12 cellular contexts compared by ENCODE assay signal in the genomic region with DNA sequence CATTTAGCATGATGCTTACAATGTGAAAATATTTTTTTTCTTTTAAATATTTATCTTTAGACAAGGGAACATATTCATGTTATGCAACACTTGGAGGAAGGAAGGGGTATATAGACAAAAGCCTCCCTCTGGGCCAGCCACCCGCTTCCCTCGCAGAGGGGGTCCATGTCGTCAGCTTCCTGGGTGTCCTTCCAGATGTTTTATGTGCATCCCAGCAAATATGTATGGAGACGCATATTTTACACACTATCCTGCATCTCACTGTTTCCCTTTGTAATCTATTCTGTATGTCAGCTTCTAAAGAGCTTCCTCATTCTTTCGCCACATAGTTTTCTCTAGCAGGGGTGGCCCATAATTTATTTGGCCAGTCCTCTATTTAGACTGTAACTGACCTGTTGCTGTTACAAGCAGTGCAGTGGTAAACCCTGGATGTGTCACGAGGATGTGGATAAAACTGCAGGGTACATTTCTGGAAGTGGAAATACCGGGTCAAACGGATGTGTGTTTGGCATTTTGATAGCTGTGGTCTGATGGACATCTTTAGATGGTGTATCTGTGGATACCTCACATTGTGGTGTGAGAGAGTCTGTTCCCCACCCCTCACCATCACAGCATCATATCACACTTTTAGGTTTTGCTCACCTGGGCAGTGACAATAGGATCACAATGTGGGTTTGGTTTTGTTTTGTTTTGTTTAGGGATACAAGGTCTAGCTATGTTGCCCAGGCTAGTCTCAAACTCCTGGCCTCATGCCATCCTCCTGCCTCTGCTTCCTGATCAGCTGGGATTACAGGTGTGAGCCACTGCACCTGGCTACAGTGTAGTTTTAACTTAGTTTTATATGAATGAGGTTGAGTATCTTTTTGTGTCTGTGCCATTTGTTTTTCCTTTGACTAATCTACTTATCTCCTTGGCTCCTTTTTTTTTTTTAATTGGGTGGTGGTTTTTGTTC. TPM values are rescaled to one million over a fixed set of nuclear protein-coding genes. Genes with fewer than 3 reads are reported as not detected.
A peak's percentile ranks its signal among the peaks of the same experiment; 100 is the strongest.
DNase-seq lines count a peak whose midpoint lies in the region; ATAC-seq and TF ChIP-seq lines count a peak whose summit lies in the region.
"Had no signal": no experiment of that assay in that cellular context is flagged by ENCODE, and none has a peak within 500 bp of the region (broad histone marks: within the 10 kb centered on the region; RNA-seq: fewer than 3 reads in every experiment).

No MANE protein-coding gene starts in this region.

- no peak for TF ChIP-seq POLR2A in stomach (IDR thresholded peaks at IDR 0.05)

- 86 to 90% methylated on average over 6 to 8 of the region's 8 CpGs for WGBS in endodermal cell (ENCODE audit: insufficient coverage in 1 of 2, insufficient read length in 1 of 2), 2 experiments
- WGBS in stomach, 5 donors = 43 to 73% (median 59%) methylated on average over 8 of the region's 8 CpGs

- intact Hi-C loops in stomach (cut with DNase I; ENCODE audit: low total_unique reads) = no loop called here

- H3K36me3 ChIP-seq in endodermal cell (ENCODE audit: control insufficient read depth, insufficient read depth, low read length) (peaks cover 23% of the 10 kb centered on the region), stomach (no peaks in the 10 kb centered on the region)

- no peaks in the 10 kb centered on the region for H3K36me3 Mint-ChIP-seq in activated naive CD4-positive, alpha-beta T cell treated with anti-CD3 and anti-CD28 coated beads, Interleukin-2, amount 50 U/mL, for 72 hours
- peaks cover 29% of the 10 kb centered on the region for H3K36me3 Mint-ChIP-seq in endodermal cell (ENCODE audit: low read depth)

- TF ChIP-seq CTCF in endodermal cell (conservative IDR thresholded peaks at IDR 0.05) = no peak
- TF ChIP-seq CTCF in stomach (IDR thresholded peaks at IDR 0.05) = no peak

- peaks cover 20% of the 10 kb centered on the region for H3K4me1 ChIP-seq in endodermal cell (ENCODE audit: control insufficient read depth, insufficient read depth, low read length)
- H3K4me1 ChIP-seq in stomach = peaks cover 0 to 6% (median 0%) of the 10 kb centered on the region in 4 donors

- H3K9ac ChIP-seq in endodermal cell (ENCODE audit: extremely low read depth, low read length, poor library complexity, severe bottlenecking) = no peak overlapping the region
- H3K9ac ChIP-seq: KMS-11 had no signal

- H3K27ac ChIP-seq in endodermal cell (ENCODE audit: low read depth, low read length) (no peak overlapping the region), stomach (no peak overlapping the region)
- H3K27ac ChIP-seq: KMS-11 had no signal

- no peak for TF ChIP-seq EP300 in stomach (IDR thresholded peaks at IDR 0.05)

- peaks cover 25% of the 10 kb centered on the region for H3K4me1 Mint-ChIP-seq in endodermal cell
- H3K4me1 Mint-ChIP-seq: B cell had no signal

- H3K27ac Mint-ChIP-seq in activated naive CD4-positive, alpha-beta T cell treated with anti-CD3 and anti-CD28 coated beads, Interleukin-2, amount 50 U/mL, for 72 hours = peak overlapping the region; percentile 32 to 41
- no peak overlapping the region for H3K27ac Mint-ChIP-seq in endodermal cell
- H3K27ac Mint-ChIP-seq: B cell had no signal

- no peak overlapping the region for H3K4me3 Mint-ChIP-seq in endodermal cell
- H3K4me3 Mint-ChIP-seq: B cell had no signal

- no peak for ATAC-seq in activated naive CD4-positive, alpha-beta T cell treated with anti-CD3 and anti-CD28 coated beads, Interleukin-2, amount 50 U/mL, for 72 hours
- ATAC-seq in HG03025 (IDR thresholded peaks at IDR 0.05; ENCODE audit: low FRiP score, unreplicated experiment) = no peak
- ATAC-seq in GM18517 (IDR thresholded peaks at IDR 0.05; ENCODE audit: unreplicated experiment) = no peak

- no peaks in the 10 kb centered on the region for H3K27me3 Mint-ChIP-seq in endodermal cell (ENCODE audit: insufficient read depth)

- H3K9me3 Mint-ChIP-seq in activated naive CD4-positive, alpha-beta T cell treated with anti-CD3 and anti-CD28 coated beads, Interleukin-2, amount 50 U/mL, for 72 hours = no peaks in the 10 kb centered on the region
- no peaks in the 10 kb centered on the region for H3K9me3 Mint-ChIP-seq in endodermal cell

- H3K27me3 ChIP-seq in endodermal cell (ENCODE audit: control insufficient read depth, insufficient read depth, low read length, poor library complexity, severe bottlenecking) (no peaks in the 10 kb centered on the region), stomach (no peaks in the 10 kb centered on the region)

- H3K4me3 ChIP-seq in endodermal cell (ENCODE audit: low read length) = no peak overlapping the region
- no peak overlapping the region for H3K4me3 ChIP-seq in stomach

- DNase-seq in activated naive CD4-positive, alpha-beta T cell treated with anti-CD3 and anti-CD28 coated beads, Interleukin-2, amount 50 U/mL, for 72 hours (ENCODE audit: low spot score in 2 of 2) = no peak
- no peak for DNase-seq in activated naive CD4-positive, alpha-beta T cell treated with anti-CD3 and anti-CD28 coated beads, Interleukin-2, amount 50 U/mL, for 16 hours
- peak; percentile 32 for DNase-seq in NCI-H69 (lab: John Stamatoyannopoulos, UW)
- DNase-seq in endodermal cell = peak; percentile 28
- peak; percentile 47 for DNase-seq in stomach
- DNase-seq in pons (ENCODE audit: low spot score) = no peak
- DNase-seq: amygdala, NCI-H2171 had no signal

- H3K9me3 ChIP-seq in endodermal cell (ENCODE audit: control insufficient read depth, low read length) (peaks cover 9% of the 10 kb centered on the region), stomach (no peaks in the 10 kb centered on the region)

RNA-seq across cellular contexts. Expression of gene FAM222A, which starts 31.6 kb away (rescaled TPM):
- total RNA-seq in activated naive CD4-positive, alpha-beta T cell treated with anti-CD3 and anti-CD28 coated beads, Interleukin-2, amount 50 U/mL, for 72 hours = 1 to 10 TPM in 1 of 2 donors, under 1 TPM in 1; 0.18 to 1.2 TPM
- 10 to 100 TPM; 21.6 to 24.4 TPM for total RNA-seq in endodermal cell
- 8.7 TPM for polyA plus RNA-seq in endodermal cell (2013, experiment 1 of 2)
- 8.7 TPM for polyA plus RNA-seq in endodermal cell (2013, experiment 2 of 2)
- 10 to 100 TPM in 1 of 5 donors, 1 to 10 TPM in 4; 1.7 to 19.7 (median 5.4) TPM for total RNA-seq in stomach
- polyA plus RNA-seq in stomach = 1 to 10 TPM; 3.1 to 5.4 (median 3.7) TPM

Comparison
In these comparisons a context has a peak if more than half of its experiments do, and no peak if none do; other contexts are left out.
1. DNase-seq: peak in NCI-H69 (single experiment), endodermal cell (single experiment) and stomach (single experiment); none in activated naive CD4-positive, alpha-beta T cell treated with anti-CD3 and anti-CD28 coated beads, Interleukin-2, amount 50 U/mL, for 72 hours (0 of 2), activated naive CD4-positive, alpha-beta T cell treated with anti-CD3 and anti-CD28 coated beads, Interleukin-2, amount 50 U/mL, for 16 hours (single experiment) and pons (single experiment).